In genomic region chr2:19305400-19306055, GRCh38 we compare ENCODE assay signal across 8 cellular contexts. TPM values are rescaled to one million over a fixed set of nuclear protein-coding genes. Genes with fewer than 3 reads are reported as not detected.
DNase-seq lines count a peak whose midpoint lies in the region; ATAC-seq, FAIRE-seq and TF ChIP-seq lines count a peak whose summit lies in the region.
"Not testable (repeated sequence)": the region's sequence is repeated elsewhere in the genome, so short reads cannot be mapped to it uniquely, and the experiment has no call there.

No MANE protein-coding gene starts in this region.

- not testable (repeated sequence) for H3K18ac ChIP-seq in H9 (ENCODE audit: insufficient read length, low read depth, low read length); H1 (ENCODE audit: extremely low read depth, low read length)

- H3K4me3 ChIP-seq in PC-3 (ENCODE audit: low read length) = peak overlapping the region; percentile 47
- not testable (repeated sequence) for H3K4me3 ChIP-seq in H1 (ENCODE audit: extremely low read depth in 1 of 4, insufficient read depth in 2 of 4, low read depth in 3 of 4, low read length in 4 of 4); HepG2 (replicated peaks in 1 of 3; ENCODE audit: insufficient read depth in 1 of 3, low read depth in 2 of 3, low read length in 3 of 3)

- peaks cover 5 to 21% (median 9%) of the 10 kb centered on the region in 3 experiments; a peak in 5 of 7 replicates for H3K36me3 Mint-ChIP-seq in H9 (ENCODE audit: insufficient read depth in 1 of 3, low read depth in 3 of 3)
- not testable (repeated sequence) for H3K36me3 Mint-ChIP-seq in type B pancreatic cell

- TF ChIP-seq POLR2A in H1 (IDR thresholded peaks at IDR 0.05; ENCODE audit: control extremely low read depth in 1 of 2, low read depth in 2 of 2, low read length in 2 of 2); HepG2 (IDR thresholded peaks at IDR 0.05; ENCODE audit: insufficient read depth in 1 of 2, low read depth in 2 of 2, low read length in 2 of 2): not testable (repeated sequence)

- H3K9ac ChIP-seq in H9 (ENCODE audit: extremely low read depth, insufficient read length, low read length); PC-3 (ENCODE audit: low read length); H1 (replicated peaks in 1 of 4; ENCODE audit: extremely low read depth in 1 of 4, low read depth in 3 of 4, low read length in 3 of 4); HepG2 (ENCODE audit: insufficient read depth, low read depth, low read length): not testable (repeated sequence)

- CTCF ChIA-PET in PC-3 (lab: Charles Lee); HepG2 (lab: Yijun Ruan, JAX; ENCODE audit: low intra/inter-chr PET ratio, low total read pairs): not testable (repeated sequence)
- CTCF ChIA-PET in H1 (lab: Charles Lee; ENCODE audit: partially characterized antibody) = interaction anchor here (0.9 kb wide), 1 partner anchor 25 kb away, joined by 3 read pairs; no protein-coding TSS in a partner anchor

- WGBS in H9 (ENCODE audit: extremely low coverage, insufficient read length, low lambda C conversion rate) = no CpG with 5 or more reads among the region's 15 CpGs
- WGBS in H1 (ENCODE audit: extremely low coverage in 1 of 2, insufficient coverage in 1 of 2, insufficient read length in 1 of 2, insufficient replicate concordance in 2 of 2, low coverage in 1 of 2, low lambda C conversion rate in 2 of 2, missing lambda C conversion rate in 1 of 2), 2 experiments = 91% methylated on average over 11 of the region's 15 CpGs; no CpG with 5 or more reads in 1 of the 2 experiments
- 87% methylated on average over 14 of the region's 15 CpGs for WGBS in HepG2 (ENCODE audit: low lambda C conversion rate)

- H4K5ac ChIP-seq in H9 (ENCODE audit: insufficient read length, low read depth, low read length); H1 (ENCODE audit: insufficient read length, low read depth, low read length): not testable (repeated sequence)

- H2AFZ ChIP-seq in H9 (ENCODE audit: low read length); H1 (ENCODE audit: low read length); HepG2 (ENCODE audit: low read length): not testable (repeated sequence)
- H2AFZ ChIP-seq in PC-3 (ENCODE audit: low read length) = peak overlapping the region; percentile 80

- POLR2A ChIA-PET in PC-3 (lab: Charles Lee; ENCODE audit: unreplicated experiment); HepG2 (lab: Yijun Ruan, JAX): not testable (repeated sequence)
- POLR2A ChIA-PET in H1 (lab: Charles Lee; ENCODE audit: partially characterized antibody) = interaction anchor here (0.6 to 1.3 kb wide), 3 partner anchors 8 to 730 kb away, joined by 3 read pairs; no protein-coding TSS in a partner anchor

- not testable (repeated sequence) for H2BK20ac ChIP-seq in H9 (ENCODE audit: low read depth, low read length, poor library complexity, severe bottlenecking); H1 (ENCODE audit: low read length)

- intact Hi-C loops in PC-3 (cut with micrococcal nuclease) = loop anchor here (1.0 to 5.0 kb wide), 3 partner anchors 49 to 163 kb away; partner anchors contain the start of gene OSR1
- intact Hi-C loops in HepG2 (cut with micrococcal nuclease; ENCODE audit: unreplicated experiment) = not testable (repeated sequence)

- TF ChIP-seq EP300 in H1 (IDR thresholded peaks at IDR 0.05; ENCODE audit: borderline replicate concordance in 1 of 2, low read depth in 2 of 2, low read length in 2 of 2); HepG2 (IDR thresholded peaks at IDR 0.05; ENCODE audit: low read depth in 2 of 2, low read length in 2 of 2); HepG2 (CRISPR knock-in tag; IDR thresholded peaks at IDR 0.05; ENCODE audit: borderline replicate concordance): not testable (repeated sequence)

- H3K27ac Mint-ChIP-seq in H9 = peak overlapping the region; percentile 69 to 92 (median 75); a peak in 5 of 7 replicates
- peak overlapping the region; percentile 25 for H3K27ac Mint-ChIP-seq in type B pancreatic cell

- peak overlapping the region; percentile 69 for H2BK120ac ChIP-seq in H9 (ENCODE audit: low read depth, low read length, poor library complexity, severe bottlenecking)
- H2BK120ac ChIP-seq in H1 (replicated peaks; ENCODE audit: low read depth, low read length) = not testable (repeated sequence)

- H3K4ac ChIP-seq in H9 (ENCODE audit: low read depth, low read length); H1 (replicated peaks; ENCODE audit: insufficient read length, low read depth, low read length): not testable (repeated sequence)

- not testable (repeated sequence) for H3K14ac ChIP-seq in H9 (ENCODE audit: insufficient read depth, low read length); H1 (ENCODE audit: insufficient read length)

- not testable (repeated sequence) for H3K27me3 ChIP-seq in H9 (ENCODE audit: insufficient read depth, low read length); PC-3 (ENCODE audit: low read length); H1 (replicated peaks in 1 of 4; ENCODE audit: control insufficient read depth in 3 of 4, extremely low read depth in 1 of 4, insufficient read depth in 3 of 4, low read length in 3 of 4); HepG2 (ENCODE audit: control insufficient read depth in 1 of 2, insufficient read depth in 2 of 2, low read length in 2 of 2)

- not testable (repeated sequence) for H2AK5ac ChIP-seq in H9 (ENCODE audit: insufficient read length, low read length); H1 (ENCODE audit: low read depth, low read length)

- H3T11ph ChIP-seq in H9 (ENCODE audit: low read length) = not testable (repeated sequence)

- H3K79me1 ChIP-seq in H9 (ENCODE audit: insufficient read depth, low read depth, low read length, poor library complexity, severe bottlenecking); H1 (ENCODE audit: low read depth, low read length): not testable (repeated sequence)

- TF ChIP-seq RAD21 in H1 (IDR thresholded peaks at IDR 0.05 in 1 of 2, conservative IDR thresholded peaks at IDR 0.05 in 1 of 2; ENCODE audit: low read depth in 2 of 2, low read length in 2 of 2); HepG2 (CRISPR knock-in tag; IDR thresholded peaks at IDR 0.05): not testable (repeated sequence)

- H3F3A ChIP-seq in PC-3 (ENCODE audit: low read length, unreplicated experiment) = not testable (repeated sequence)

- not testable (repeated sequence) for H3K4me2 ChIP-seq in H9 (ENCODE audit: insufficient read depth, insufficient read length, low read length)
- H3K4me2 ChIP-seq in PC-3 (ENCODE audit: low read length) (peak overlapping the region; percentile 74), H1 (ENCODE audit: insufficient read depth in 1 of 2, low read depth in 2 of 2, low read length in 2 of 2) (peak overlapping the region in 1 of 2 experiments; percentile 47; a peak in 1 of 4 replicates), HepG2 (ENCODE audit: low read depth, low read length) (peak overlapping the region; percentile 28; the same call in 1 of the 2 replicates)

- H2BK5ac ChIP-seq in H9 (ENCODE audit: insufficient read length, low read length); H1 (ENCODE audit: low read depth, low read length): not testable (repeated sequence)

- H3K23me2 ChIP-seq in H9 (ENCODE audit: insufficient read length, low read depth, low read length, poor library complexity, severe bottlenecking); H1 (ENCODE audit: low read depth, low read length): not testable (repeated sequence)

- not testable (repeated sequence) for H3K4me1 ChIP-seq in H9 (ENCODE audit: insufficient read depth, low read length); PC-3 (ENCODE audit: insufficient read depth, low read length); H1 (replicated peaks in 1 of 4; ENCODE audit: control insufficient read depth in 3 of 4, insufficient read depth in 4 of 4, low read length in 3 of 4); HepG2 (ENCODE audit: insufficient read depth, low read length)

- H3K4me3 Mint-ChIP-seq in H9 = peak overlapping the region; percentile 14 to 63; a peak in 3 of 5 replicates
- H3K4me3 Mint-ChIP-seq in type B pancreatic cell = not testable (repeated sequence)

- not testable (repeated sequence) for H4K91ac ChIP-seq in H9 (ENCODE audit: insufficient read length, low read depth, low read length); H1 (replicated peaks; ENCODE audit: insufficient read length, low read length)

- not testable (repeated sequence) for TF ChIP-seq CTCF in H9 (conservative IDR thresholded peaks at IDR 0.05); PC-3 (conservative IDR thresholded peaks at IDR 0.05; ENCODE audit: low read depth, low read length); H1 (IDR thresholded peaks at IDR 0.05; ENCODE audit: control extremely low read depth in 1 of 3, insufficient read depth in 1 of 3, low read depth in 1 of 3, low read length in 3 of 3); HepG2 (CRISPR knock-in tag; IDR thresholded peaks at IDR 0.05); type B pancreatic cell (conservative IDR thresholded peaks at IDR 0.05)

- not testable (repeated sequence) for H3K79me2 ChIP-seq in H9 (ENCODE audit: insufficient read depth, low read length); PC-3 (ENCODE audit: low read length); H1 (ENCODE audit: control insufficient read depth in 1 of 2, insufficient read depth in 2 of 2, low read length in 2 of 2); HepG2 (ENCODE audit: insufficient read depth, low read length)

- H4K20me1 ChIP-seq in H9 (ENCODE audit: control insufficient read depth, insufficient read depth, insufficient read length); PC-3 (ENCODE audit: low read length); H1 (replicated peaks in 1 of 2; ENCODE audit: control insufficient read depth in 1 of 2, insufficient read depth in 2 of 2, low read length in 2 of 2); HepG2 (ENCODE audit: insufficient read depth, low read length): not testable (repeated sequence)

- not testable (repeated sequence) for H2BK15ac ChIP-seq in H9 (ENCODE audit: low read depth, low read length); H1 (ENCODE audit: low read length)

- FAIRE-seq in H1 (lab: Jason Lieb, UNC) = not testable (repeated sequence)
- peak; percentile 28 for FAIRE-seq in HepG2 (lab: Jason Lieb, UNC)

- H3K36me3 ChIP-seq in PC-3 (ENCODE audit: low read depth, low read length); H1 (ENCODE audit: control insufficient read depth in 2 of 4, insufficient read depth in 4 of 4, low read length in 3 of 4); HepG2 (replicated peaks in 1 of 2; ENCODE audit: control insufficient read depth in 1 of 2, insufficient read depth in 2 of 2, low read length in 2 of 2): not testable (repeated sequence)

- not testable (repeated sequence) for H3K27ac ChIP-seq in H9 (ENCODE audit: insufficient read length, low read depth, low read length); H1 (ENCODE audit: low read depth, low read length); HepG2 (ENCODE audit: extremely low read length, insufficient read depth, low read length)
- peak overlapping the region; percentile 38 for H3K27ac ChIP-seq in PC-3 (ENCODE audit: low read length)

- H3K56ac ChIP-seq in H9 (ENCODE audit: insufficient read length, low read depth, low read length); H1 (replicated peaks; ENCODE audit: insufficient read length, low read depth, low read length): not testable (repeated sequence)

- H2BK12ac ChIP-seq in H9 (ENCODE audit: insufficient read length, low read depth, low read length); H1 (ENCODE audit: low read depth, low read length): not testable (repeated sequence)

- H3K23ac ChIP-seq in H9 (ENCODE audit: insufficient read length, low read depth, low read length); H1 (ENCODE audit: insufficient read length): not testable (repeated sequence)

- not testable (repeated sequence) for H4K8ac ChIP-seq in H9 (replicated peaks; ENCODE audit: insufficient read length, low read depth, low read length); H1 (ENCODE audit: extremely low read depth, insufficient read depth, low read length)

- H3K4me1 Mint-ChIP-seq in H9 (peaks cover 9 to 13% of the 10 kb centered on the region in 2 experiments), type B pancreatic cell (ENCODE audit: unreplicated experiment) (peaks cover 20% of the 10 kb centered on the region)

- DNase-seq in D341Med (ENCODE audit: low spot score) = peak; percentile 43
- DNase-seq in H9; H1 (ENCODE audit: low read depth in 1 of 2, low spot score in 2 of 2); HepG2 (ENCODE audit: low spot score); type B pancreatic cell (ENCODE audit: extremely low spot score, unreplicated experiment): not testable (repeated sequence)
- peak; percentile 16 for DNase-seq in NCI-H146 (lab: John Stamatoyannopoulos, UW)
- DNase-seq in NCI-H345 treated with DMSO at 0.1 percent for 48 hours (lab: John Stamatoyannopoulos, UW; ENCODE audit: unreplicated experiment) = peak; percentile 70
- peak; percentile 41 for DNase-seq in PC-3

- not testable (repeated sequence) for BruUV-seq in PC-3 (replicated peaks; lab: Mats Ljungman, UMichigan); HepG2 (replicated peaks; lab: Mats Ljungman, UMichigan)

- in situ Hi-C loops in HepG2 (cut with HindIII; ENCODE audit: extremely low pct_ligation_motif_present, low pct_unique_long_range_greater_than_20kb) = not testable (repeated sequence)

- not testable (repeated sequence) for H3K27me3 Mint-ChIP-seq in H9 (ENCODE audit: low read depth); type B pancreatic cell

- not testable (repeated sequence) for H3K9me3 ChIP-seq in H9 (ENCODE audit: control insufficient read depth, low read depth, low read length); PC-3 (ENCODE audit: low read length); H1 (ENCODE audit: insufficient read depth in 2 of 2, low read depth in 1 of 2, low read length in 1 of 2); HepG2 (ENCODE audit: low read length)

- H3K9me2 ChIP-seq in PC-3 (replicated peaks; ENCODE audit: low read length) = not testable (repeated sequence)

- peak; percentile 94 for ATAC-seq in PC-3
- peak; percentile 74 for ATAC-seq in HepG2

- peaks cover 3 to 16% of the 10 kb centered on the region in 2 experiments for H3K9me3 Mint-ChIP-seq in H9
- not testable (repeated sequence) for H3K9me3 Mint-ChIP-seq in type B pancreatic cell

RNA-seq across cellular contexts. Expression of gene OSR1, which starts 52.9 kb away (rescaled TPM):
- total RNA-seq in H9 (2021) = 0.24 and 0.35 TPM in 2 replicates
- total RNA-seq in PC-3 (2014; rRNA removed) = 30.6 and 33.5 TPM in 2 replicates
- 0.22 TPM in 1 of 2 replicates, not detected in the other for total RNA-seq in H1 (2021; fragmentation: NEBNext Ultra II Directional; extraction: Animal tissue kit (Norgen Biotek cat#: 25700))
- polyA plus RNA-seq in H1 (2011; rRNA removed) = 0.05 TPM in 2 replicates
- polyA plus RNA-seq in H1 (2011; cell fraction: cytosol; rRNA removed) = not detected
- polyA plus RNA-seq in H1 (2011; cell fraction: nucleus; rRNA removed) = 0.09 TPM
- polyA plus RNA-seq in H1 (2012, experiment 1 of 2) = not detected in 4 replicates
- 0.13 TPM for polyA plus RNA-seq in H1 (2012, experiment 2 of 2)
- polyA plus RNA-seq in H1 (2013, experiment 1 of 2) = 0.06 TPM
- polyA plus RNA-seq in H1 (2013, experiment 2 of 2) = 0.04 TPM
- polyA minus RNA-seq in H1 (2011; rRNA and poly(A)+ RNA removed) = 0.06 TPM in 1 of 2 replicates, not detected in the other
- polyA minus RNA-seq in H1 (2011; cell fraction: cytosol; rRNA and poly(A)+ RNA removed) = not detected
- polyA minus RNA-seq in H1 (2011; cell fraction: nucleus; rRNA and poly(A)+ RNA removed) = 0.10 TPM
- total RNA-seq in HepG2 (2016; rRNA removed; fragmentation: Illumina TruSeq; extraction: Trizol) = 0.81 and 1.1 TPM in 2 replicates
- total RNA-seq in HepG2 (2016; cell fraction: cytosol; rRNA removed; fragmentation: Illumina TruSeq; extraction: Trizol; ENCODE audit: low read depth) = 0.44 and 0.81 TPM in 2 replicates
- 0.49 and 1.2 TPM in 2 replicates for total RNA-seq in HepG2 (2016; cell fraction: insoluble cytoplasmic fraction; rRNA removed; fragmentation: Illumina TruSeq; extraction: Trizol)
- total RNA-seq in HepG2 (2016; cell fraction: membrane; rRNA removed; fragmentation: Illumina TruSeq; extraction: Trizol) = 1.00 and 1.0 TPM in 2 replicates
- 0.90 and 1.1 TPM in 2 replicates for total RNA-seq in HepG2 (2016; cell fraction: nucleus; rRNA removed; fragmentation: Illumina TruSeq; extraction: Trizol)
- polyA plus RNA-seq in HepG2 (2011; rRNA removed) = 0.63 and 0.72 TPM in 2 replicates
- polyA plus RNA-seq in HepG2 (2011; cell fraction: cytosol; rRNA removed) = 0.33 and 0.91 TPM in 2 replicates
- polyA plus RNA-seq in HepG2 (2011; cell fraction: nucleus; rRNA removed) = 1.4 and 2.1 TPM in 2 replicates
- 0.05 and 0.35 TPM in 2 replicates for polyA plus RNA-seq in HepG2 (2012)
- polyA plus RNA-seq in HepG2 (2016; cell fraction: cytosol; fragmentation: Illumina TruSeq; extraction: Trizol; ENCODE audit: low read depth) = 0.26 and 0.32 TPM in 2 replicates
- 1.1 and 1.3 TPM in 2 replicates for polyA plus RNA-seq in HepG2 (2016; cell fraction: insoluble cytoplasmic fraction; fragmentation: Illumina TruSeq; extraction: Trizol; ENCODE audit: low read depth)
- 0.49 TPM in 2 replicates for polyA plus RNA-seq in HepG2 (2016; cell fraction: membrane; fragmentation: Illumina TruSeq; extraction: Trizol; ENCODE audit: low read depth)
- polyA plus RNA-seq in HepG2 (2016; cell fraction: nucleus; fragmentation: Illumina TruSeq; extraction: Trizol; ENCODE audit: insufficient read depth, low read depth) = 1.7 and 2.3 TPM in 2 replicates
- polyA minus RNA-seq in HepG2 (2011; rRNA and poly(A)+ RNA removed; ENCODE audit: low replicate concordance) = 0.20 TPM in 1 of 2 replicates, not detected in the other
- 0.26 TPM in 1 of 2 replicates, not detected in the other for polyA minus RNA-seq in HepG2 (2011; cell fraction: cytosol; rRNA and poly(A)+ RNA removed)
- polyA minus RNA-seq in HepG2 (2011; cell fraction: nucleus; rRNA and poly(A)+ RNA removed) = 0.39 and 0.75 TPM in 2 replicates
- 9.5 and 55.7 TPM in 2 replicates for total RNA-seq in type B pancreatic cell (ENCODE audit: low replicate concordance)
